ENCODE assay signal across 1 cellular context in genomic region chr17:8020776-8021564, GRCh38.
TF ChIP-seq lines count a peak whose summit lies in the region.

No MANE protein-coding gene starts in this region.

TF ChIP-seq in WTC11, 78 proteins besides CTCF, POLR2A, EP300 and RAD21:
- TF ChIP-seq ERG (CRISPR knock-in tag; IDR thresholded peaks at IDR 0.05) (no peak), RELA (CRISPR knock-in tag; IDR thresholded peaks at IDR 0.05; ENCODE audit: borderline replicate concordance) (no peak), STAT6 (CRISPR knock-in tag; conservative IDR thresholded peaks at IDR 0.05; ENCODE audit: low read depth) (no peak), ZNF232 (CRISPR knock-in tag; IDR thresholded peaks at IDR 0.05) (no peak), ZNF281 (CRISPR knock-in tag; IDR thresholded peaks at IDR 0.05) (no peak), FOXK1 (CRISPR knock-in tag; IDR thresholded peaks at IDR 0.05) (no peak), ZNF263 (CRISPR knock-in tag; IDR thresholded peaks at IDR 0.05; ENCODE audit: low read depth) (no peak), TP53 (CRISPR knock-in tag; IDR thresholded peaks at IDR 0.05) (no peak), MLX (CRISPR knock-in tag; IDR thresholded peaks at IDR 0.05) (no peak), TEAD4 (CRISPR knock-in tag; IDR thresholded peaks at IDR 0.05) (no peak)
